ENCODE assay signal across 1 cellular context in genomic region chr13:25301347-25302113, GRCh38.
TF ChIP-seq lines count a peak whose summit lies in the region.

A gene with protein sequence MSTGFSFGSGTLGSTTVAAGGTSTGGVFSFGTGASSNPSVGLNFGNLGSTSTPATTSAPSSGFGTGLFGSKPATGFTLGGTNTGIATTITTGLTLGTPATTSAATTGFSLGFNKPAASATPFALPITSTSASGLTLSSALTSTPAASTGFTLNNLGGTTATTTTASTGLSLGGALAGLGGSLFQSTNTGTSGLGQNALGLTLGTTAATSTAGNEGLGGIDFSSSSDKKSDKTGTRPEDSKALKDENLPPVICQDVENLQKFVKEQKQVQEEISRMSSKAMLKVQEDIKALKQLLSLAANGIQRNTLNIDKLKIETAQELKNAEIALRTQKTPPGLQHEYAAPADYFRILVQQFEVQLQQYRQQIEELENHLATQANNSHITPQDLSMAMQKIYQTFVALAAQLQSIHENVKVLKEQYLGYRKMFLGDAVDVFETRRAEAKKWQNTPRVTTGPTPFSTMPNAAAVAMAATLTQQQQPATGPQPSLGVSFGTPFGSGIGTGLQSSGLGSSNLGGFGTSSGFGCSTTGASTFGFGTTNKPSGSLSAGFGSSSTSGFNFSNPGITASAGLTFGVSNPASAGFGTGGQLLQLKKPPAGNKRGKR (plus strand): TSS chr13:25301625. CDS start chr13:25301774, 149 bp downstream.

TF ChIP-seq in HepG2, 621 proteins besides CTCF, POLR2A, EP300 and RAD21 (continued from another document and continues in another):
- TF ChIP-seq AKNA (CRISPR knock-in tag; IDR thresholded peaks at IDR 0.05; ENCODE audit: borderline replicate concordance) = no peak
- no peak for TF ChIP-seq CBX2 (IDR thresholded peaks at IDR 0.05; ENCODE audit: low read depth, low read length)
- TF ChIP-seq CBX2 (CRISPR knock-in tag; IDR thresholded peaks at IDR 0.05; ENCODE audit: low read depth) = no peak
- TF ChIP-seq ESRRA (CRISPR knock-in tag; IDR thresholded peaks at IDR 0.05; ENCODE audit: low read depth) = 0 out of 2 replicates have a peak, but pooled peaks have one; percentile 21
- TF ChIP-seq KAT8 (CRISPR knock-in tag; IDR thresholded peaks at IDR 0.05) = peak; percentile 89
- TF ChIP-seq NKX3-1 (CRISPR knock-in tag; IDR thresholded peaks at IDR 0.05) = no peak
- TF ChIP-seq, protein P1, sequence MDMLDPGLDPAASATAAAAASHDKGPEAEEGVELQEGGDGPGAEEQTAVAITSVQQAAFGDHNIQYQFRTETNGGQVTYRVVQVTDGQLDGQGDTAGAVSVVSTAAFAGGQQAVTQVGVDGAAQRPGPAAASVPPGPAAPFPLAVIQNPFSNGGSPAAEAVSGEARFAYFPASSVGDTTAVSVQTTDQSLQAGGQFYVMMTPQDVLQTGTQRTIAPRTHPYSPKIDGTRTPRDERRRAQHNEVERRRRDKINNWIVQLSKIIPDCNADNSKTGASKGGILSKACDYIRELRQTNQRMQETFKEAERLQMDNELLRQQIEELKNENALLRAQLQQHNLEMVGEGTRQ (IDR thresholded peaks at IDR 0.05; ENCODE audit: low read depth, low read length) = no peak
- TF ChIP-seq, protein P1 (CRISPR knock-in tag; IDR thresholded peaks at IDR 0.05; ENCODE audit: borderline replicate concordance) = no peak
- no peak for TF ChIP-seq ARNTL (CRISPR knock-in tag; IDR thresholded peaks at IDR 0.05)
- no peak for TF ChIP-seq ZNF562 (CRISPR knock-in tag; IDR thresholded peaks at IDR 0.05; ENCODE audit: borderline replicate concordance)
- TF ChIP-seq ZNF468 (CRISPR knock-in tag; IDR thresholded peaks at IDR 0.05) = no peak
- TF ChIP-seq, protein P2, sequence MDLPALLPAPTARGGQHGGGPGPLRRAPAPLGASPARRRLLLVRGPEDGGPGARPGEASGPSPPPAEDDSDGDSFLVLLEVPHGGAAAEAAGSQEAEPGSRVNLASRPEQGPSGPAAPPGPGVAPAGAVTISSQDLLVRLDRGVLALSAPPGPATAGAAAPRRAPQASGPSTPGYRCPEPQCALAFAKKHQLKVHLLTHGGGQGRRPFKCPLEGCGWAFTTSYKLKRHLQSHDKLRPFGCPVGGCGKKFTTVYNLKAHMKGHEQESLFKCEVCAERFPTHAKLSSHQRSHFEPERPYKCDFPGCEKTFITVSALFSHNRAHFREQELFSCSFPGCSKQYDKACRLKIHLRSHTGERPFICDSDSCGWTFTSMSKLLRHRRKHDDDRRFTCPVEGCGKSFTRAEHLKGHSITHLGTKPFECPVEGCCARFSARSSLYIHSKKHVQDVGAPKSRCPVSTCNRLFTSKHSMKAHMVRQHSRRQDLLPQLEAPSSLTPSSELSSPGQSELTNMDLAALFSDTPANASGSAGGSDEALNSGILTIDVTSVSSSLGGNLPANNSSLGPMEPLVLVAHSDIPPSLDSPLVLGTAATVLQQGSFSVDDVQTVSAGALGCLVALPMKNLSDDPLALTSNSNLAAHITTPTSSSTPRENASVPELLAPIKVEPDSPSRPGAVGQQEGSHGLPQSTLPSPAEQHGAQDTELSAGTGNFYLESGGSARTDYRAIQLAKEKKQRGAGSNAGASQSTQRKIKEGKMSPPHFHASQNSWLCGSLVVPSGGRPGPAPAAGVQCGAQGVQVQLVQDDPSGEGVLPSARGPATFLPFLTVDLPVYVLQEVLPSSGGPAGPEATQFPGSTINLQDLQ (CRISPR knock-in tag; IDR thresholded peaks at IDR 0.05) = no peak
- TF ChIP-seq SIX4 (CRISPR knock-in tag; IDR thresholded peaks at IDR 0.05) = no peak
- no peak for TF ChIP-seq ATF7 (IDR thresholded peaks at IDR 0.05)
- TF ChIP-seq ATF7 (CRISPR knock-in tag; IDR thresholded peaks at IDR 0.05) = no peak
- no peak for TF ChIP-seq ZNF3 (CRISPR knock-in tag; IDR thresholded peaks at IDR 0.05)
- TF ChIP-seq, protein P3, sequence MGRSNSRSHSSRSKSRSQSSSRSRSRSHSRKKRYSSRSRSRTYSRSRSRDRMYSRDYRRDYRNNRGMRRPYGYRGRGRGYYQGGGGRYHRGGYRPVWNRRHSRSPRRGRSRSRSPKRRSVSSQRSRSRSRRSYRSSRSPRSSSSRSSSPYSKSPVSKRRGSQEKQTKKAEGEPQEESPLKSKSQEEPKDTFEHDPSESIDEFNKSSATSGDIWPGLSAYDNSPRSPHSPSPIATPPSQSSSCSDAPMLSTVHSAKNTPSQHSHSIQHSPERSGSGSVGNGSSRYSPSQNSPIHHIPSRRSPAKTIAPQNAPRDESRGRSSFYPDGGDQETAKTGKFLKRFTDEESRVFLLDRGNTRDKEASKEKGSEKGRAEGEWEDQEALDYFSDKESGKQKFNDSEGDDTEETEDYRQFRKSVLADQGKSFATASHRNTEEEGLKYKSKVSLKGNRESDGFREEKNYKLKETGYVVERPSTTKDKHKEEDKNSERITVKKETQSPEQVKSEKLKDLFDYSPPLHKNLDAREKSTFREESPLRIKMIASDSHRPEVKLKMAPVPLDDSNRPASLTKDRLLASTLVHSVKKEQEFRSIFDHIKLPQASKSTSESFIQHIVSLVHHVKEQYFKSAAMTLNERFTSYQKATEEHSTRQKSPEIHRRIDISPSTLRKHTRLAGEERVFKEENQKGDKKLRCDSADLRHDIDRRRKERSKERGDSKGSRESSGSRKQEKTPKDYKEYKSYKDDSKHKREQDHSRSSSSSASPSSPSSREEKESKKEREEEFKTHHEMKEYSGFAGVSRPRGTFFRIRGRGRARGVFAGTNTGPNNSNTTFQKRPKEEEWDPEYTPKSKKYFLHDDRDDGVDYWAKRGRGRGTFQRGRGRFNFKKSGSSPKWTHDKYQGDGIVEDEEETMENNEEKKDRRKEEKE (IDR thresholded peaks at IDR 0.05) = no peak
- peak; percentile 44 for TF ChIP-seq SNAI1 (CRISPR knock-in tag; IDR thresholded peaks at IDR 0.05; ENCODE audit: borderline replicate concordance)
- TF ChIP-seq AGO2 (optimal IDR thresholded peaks at IDR 0.05; ENCODE audit: low read depth, low read length) = no peak
- TF ChIP-seq NR2F2 (IDR thresholded peaks at IDR 0.05; ENCODE audit: borderline replicate concordance, low read depth) = no peak
- TF ChIP-seq ZNF740 (CRISPR knock-in tag; IDR thresholded peaks at IDR 0.05) = no peak
- TF ChIP-seq HDAC1 (CRISPR knock-in tag; IDR thresholded peaks at IDR 0.05) = peak; percentile 72
- TF ChIP-seq ZNF331 (CRISPR knock-in tag; IDR thresholded peaks at IDR 0.05) = peak; percentile 64; the same call in 1 of the 2 replicates
- TF ChIP-seq ZNF737 (CRISPR knock-in tag; IDR thresholded peaks at IDR 0.05; ENCODE audit: borderline replicate concordance) = peak; percentile 73; the same call in 1 of the 2 replicates
- peak in 1 of 2 experiments; percentile 63; a peak in 2 of 4 replicates for TF ChIP-seq KLF16 (CRISPR knock-in tag; IDR thresholded peaks at IDR 0.05)
- no peak for TF ChIP-seq ZNF256 (CRISPR knock-in tag; conservative IDR thresholded peaks at IDR 0.05)
- no peak for TF ChIP-seq ZNF841 (CRISPR knock-in tag; IDR thresholded peaks at IDR 0.05; ENCODE audit: borderline replicate concordance)
- no peak for TF ChIP-seq ZNF569 (CRISPR knock-in tag; IDR thresholded peaks at IDR 0.05; ENCODE audit: borderline replicate concordance)
- no peak for TF ChIP-seq SP1 (IDR thresholded peaks at IDR 0.05)
- peak; percentile 59 for TF ChIP-seq SP1 (CRISPR knock-in tag; IDR thresholded peaks at IDR 0.05)
- no peak; the same call in 1 of the 2 replicates for TF ChIP-seq ZNF564 (CRISPR knock-in tag; IDR thresholded peaks at IDR 0.05)
- TF ChIP-seq ZNF510 (CRISPR knock-in tag; IDR thresholded peaks at IDR 0.05; ENCODE audit: low read depth) = no peak
- TF ChIP-seq ATRX (CRISPR knock-in tag; IDR thresholded peaks at IDR 0.05; ENCODE audit: borderline replicate concordance) = no peak
- TF ChIP-seq ZNF224 (CRISPR knock-in tag; IDR thresholded peaks at IDR 0.05) = no peak
- peak; percentile 90 for TF ChIP-seq SAP130 (CRISPR knock-in tag; IDR thresholded peaks at IDR 0.05; ENCODE audit: low read depth)
- TF ChIP-seq TOE1 (CRISPR knock-in tag; IDR thresholded peaks at IDR 0.05) = no peak
- no peak for TF ChIP-seq ZNF660 (CRISPR knock-in tag; IDR thresholded peaks at IDR 0.05; ENCODE audit: borderline replicate concordance, low read depth)
- no peak for TF ChIP-seq REST (IDR thresholded peaks at IDR 0.05; ENCODE audit: borderline replicate concordance in 1 of 2, low read depth in 1 of 2, low read length in 2 of 2)
- no peak for TF ChIP-seq RXRA (CRISPR knock-in tag; IDR thresholded peaks at IDR 0.05)
- TF ChIP-seq, protein P4, sequence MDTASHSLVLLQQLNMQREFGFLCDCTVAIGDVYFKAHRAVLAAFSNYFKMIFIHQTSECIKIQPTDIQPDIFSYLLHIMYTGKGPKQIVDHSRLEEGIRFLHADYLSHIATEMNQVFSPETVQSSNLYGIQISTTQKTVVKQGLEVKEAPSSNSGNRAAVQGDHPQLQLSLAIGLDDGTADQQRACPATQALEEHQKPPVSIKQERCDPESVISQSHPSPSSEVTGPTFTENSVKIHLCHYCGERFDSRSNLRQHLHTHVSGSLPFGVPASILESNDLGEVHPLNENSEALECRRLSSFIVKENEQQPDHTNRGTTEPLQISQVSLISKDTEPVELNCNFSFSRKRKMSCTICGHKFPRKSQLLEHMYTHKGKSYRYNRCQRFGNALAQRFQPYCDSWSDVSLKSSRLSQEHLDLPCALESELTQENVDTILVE (CRISPR knock-in tag; IDR thresholded peaks at IDR 0.05) = peak; percentile 80; the same call in 1 of the 2 replicates
- TF ChIP-seq, protein P5, sequence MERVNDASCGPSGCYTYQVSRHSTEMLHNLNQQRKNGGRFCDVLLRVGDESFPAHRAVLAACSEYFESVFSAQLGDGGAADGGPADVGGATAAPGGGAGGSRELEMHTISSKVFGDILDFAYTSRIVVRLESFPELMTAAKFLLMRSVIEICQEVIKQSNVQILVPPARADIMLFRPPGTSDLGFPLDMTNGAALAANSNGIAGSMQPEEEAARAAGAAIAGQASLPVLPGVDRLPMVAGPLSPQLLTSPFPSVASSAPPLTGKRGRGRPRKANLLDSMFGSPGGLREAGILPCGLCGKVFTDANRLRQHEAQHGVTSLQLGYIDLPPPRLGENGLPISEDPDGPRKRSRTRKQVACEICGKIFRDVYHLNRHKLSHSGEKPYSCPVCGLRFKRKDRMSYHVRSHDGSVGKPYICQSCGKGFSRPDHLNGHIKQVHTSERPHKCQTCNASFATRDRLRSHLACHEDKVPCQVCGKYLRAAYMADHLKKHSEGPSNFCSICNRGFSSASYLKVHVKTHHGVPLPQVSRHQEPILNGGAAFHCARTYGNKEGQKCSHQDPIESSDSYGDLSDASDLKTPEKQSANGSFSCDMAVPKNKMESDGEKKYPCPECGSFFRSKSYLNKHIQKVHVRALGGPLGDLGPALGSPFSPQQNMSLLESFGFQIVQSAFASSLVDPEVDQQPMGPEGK (CRISPR knock-in tag; IDR thresholded peaks at IDR 0.05) = peak; percentile 50
